Comparison of ENCODE assay signal across 8 cellular contexts in genomic region chr1:17233675-17234074, GRCh38. TPM values are rescaled to one million over a fixed set of nuclear protein-coding genes. Genes with fewer than 3 reads are reported as not detected.
DNase-seq lines count a peak whose midpoint lies in the region; ATAC-seq and TF ChIP-seq lines count a peak whose summit lies in the region.

No MANE protein-coding gene starts in this region.

- POLR2A ChIA-PET in PC-3 (lab: Charles Lee; ENCODE audit: unreplicated experiment), result interaction anchor here (0.6 to 1.1 kb wide), 2 partner anchors 42 to 44 kb away, joined by 3 read pairs; no protein-coding TSS in a partner anchor
- POLR2A ChIA-PET in naive thymus-derived CD4-positive, alpha-beta T cell (lab: Charles Lee), result no interaction called here

- no TSS peak for BruUV-seq in PC-3 (replicated peaks; lab: Mats Ljungman, UMichigan)

- H4K20me1 ChIP-seq in PC-3 (ENCODE audit: low read length) (no peaks in the 10 kb centered on the region), MM.1S (ENCODE audit: insufficient read depth, low read length) (no peaks in the 10 kb centered on the region)

- H3K79me2 ChIP-seq in PC-3 (ENCODE audit: low read length) (no peaks in the 10 kb centered on the region), MM.1S (ENCODE audit: low read length) (no peaks in the 10 kb centered on the region)

- H3K9me3 Mint-ChIP-seq in CD14-positive monocyte, result peaks cover 0 to 3% (median 0%) of the 10 kb centered on the region in 7 donors
- no peaks in the 10 kb centered on the region for H3K9me3 Mint-ChIP-seq in naive thymus-derived CD4-positive, alpha-beta T cell
- H3K9me3 Mint-ChIP-seq in activated naive CD8-positive, alpha-beta T cell treated with anti-CD3 and anti-CD28 coated beads for 36 hours, result no peaks in the 10 kb centered on the region

- H3K27me3 Mint-ChIP-seq in CD14-positive monocyte (ENCODE audit: low read depth in 3 of 3), result no peaks in the 10 kb centered on the region
- peaks cover 0 to 5% (median 0%) of the 10 kb centered on the region in 5 donors for H3K27me3 Mint-ChIP-seq in naive thymus-derived CD4-positive, alpha-beta T cell
- H3K27me3 Mint-ChIP-seq in activated naive CD8-positive, alpha-beta T cell treated with anti-CD3 and anti-CD28 coated beads for 36 hours, result peaks cover 11% of the 10 kb centered on the region

- peak; percentile 89 for DNase-seq in CD14-positive monocyte (ENCODE audit: low spot score)
- DNase-seq in PC-3, result peak; percentile 99
- peak; percentile 43 for DNase-seq in epidermal melanocyte (ENCODE audit: insufficient read length, low spot score)
- DNase-seq in naive thymus-derived CD4-positive, alpha-beta T cell, result no peak
- DNase-seq in activated naive CD8-positive, alpha-beta T cell treated with anti-CD3 and anti-CD28 coated beads for 36 hours, result no peak
- no peak for DNase-seq in MM.1S

- H3K4me1 Mint-ChIP-seq in CD14-positive monocyte, result peaks cover 20% of the 10 kb centered on the region
- H3K4me1 Mint-ChIP-seq in naive thymus-derived CD4-positive, alpha-beta T cell, result peaks cover 0 to 8% (median 6%) of the 10 kb centered on the region in 7 donors
- no peaks in the 10 kb centered on the region for H3K4me1 Mint-ChIP-seq in activated naive CD8-positive, alpha-beta T cell treated with anti-CD3 and anti-CD28 coated beads for 36 hours

- H3K4me2 ChIP-seq in PC-3 (ENCODE audit: low read length), result peak overlapping the region; percentile 84
- H3K4me2 ChIP-seq in MM.1S (ENCODE audit: low read depth, low read length), result no peak overlapping the region

- H3K27ac ChIP-seq in PC-3 (ENCODE audit: low read length) (peak overlapping the region; percentile 99), MM.1S (ENCODE audit: low read length) (no peak overlapping the region)
- H3K27ac ChIP-seq in naive thymus-derived CD4-positive, alpha-beta T cell (ENCODE audit: low read depth, low read length), result no peak overlapping the region

- H3K27ac Mint-ChIP-seq in CD14-positive monocyte, result peak overlapping the region in 2 of 7 donors; percentile 26 to 49
- no peak overlapping the region for H3K27ac Mint-ChIP-seq in naive thymus-derived CD4-positive, alpha-beta T cell
- H3K27ac Mint-ChIP-seq in activated naive CD8-positive, alpha-beta T cell treated with anti-CD3 and anti-CD28 coated beads for 36 hours, result no peak overlapping the region

- H3K9ac ChIP-seq in PC-3 (ENCODE audit: low read length) (peak overlapping the region; percentile 91), MM.1S (ENCODE audit: low read length) (no peak overlapping the region)

- intact Hi-C loops in CD14-positive monocyte (cut with micrococcal nuclease) (no loop called here), PC-3 (cut with micrococcal nuclease) (loop anchor here (1.0 to 2.0 kb wide), 2 partner anchors 25 to 65 kb away; no protein-coding TSS in a partner anchor)
- intact Hi-C loops in naive thymus-derived CD4-positive, alpha-beta T cell (cut with micrococcal nuclease), result loop anchor here in 1 of 2 donors (10.0 kb wide), 1 partner anchor 279 kb away; no protein-coding TSS in a partner anchor

- H3K36me3 ChIP-seq in PC-3 (ENCODE audit: low read depth, low read length) (no peaks in the 10 kb centered on the region), MM.1S (replicated peaks; ENCODE audit: insufficient read depth, low read length) (no peaks in the 10 kb centered on the region)
- no peaks in the 10 kb centered on the region for H3K36me3 ChIP-seq in naive thymus-derived CD4-positive, alpha-beta T cell (ENCODE audit: control insufficient read depth in 2 of 3, insufficient read depth in 3 of 3, low read length in 3 of 3)

- TF ChIP-seq CTCF in CD14-positive monocyte (IDR thresholded peaks at IDR 0.05), result no peak
- TF ChIP-seq CTCF in PC-3 (conservative IDR thresholded peaks at IDR 0.05; ENCODE audit: low read depth, low read length), result no peak
- no peak for TF ChIP-seq CTCF in MM.1S (IDR thresholded peaks at IDR 0.05; ENCODE audit: low read length)

- H3K27me3 ChIP-seq in PC-3 (ENCODE audit: low read length), result no peaks in the 10 kb centered on the region
- no peaks in the 10 kb centered on the region for H3K27me3 ChIP-seq in naive thymus-derived CD4-positive, alpha-beta T cell (ENCODE audit: control insufficient read depth in 2 of 2, insufficient read depth in 2 of 2, low read length in 2 of 2)
- H3K27me3 ChIP-seq in MM.1S (replicated peaks; ENCODE audit: insufficient read depth, low read length), result peaks cover 86% of the 10 kb centered on the region

- ATAC-seq in PC-3 (peak; percentile 80), GM21515 (IDR thresholded peaks at IDR 0.05; ENCODE audit: unreplicated experiment) (no peak), HG03175 (IDR thresholded peaks at IDR 0.05; ENCODE audit: unreplicated experiment) (no peak)
- ATAC-seq in naive thymus-derived CD4-positive, alpha-beta T cell, result peak; percentile 70

- H3F3A ChIP-seq in PC-3 (ENCODE audit: low read length, unreplicated experiment) (peaks cover 5% of the 10 kb centered on the region), MM.1S (ENCODE audit: insufficient read depth, low read length) (no peaks in the 10 kb centered on the region)

- no peak overlapping the region for H3K4me3 Mint-ChIP-seq in CD14-positive monocyte
- no peak overlapping the region for H3K4me3 Mint-ChIP-seq in naive thymus-derived CD4-positive, alpha-beta T cell
- no peak overlapping the region for H3K4me3 Mint-ChIP-seq in activated naive CD8-positive, alpha-beta T cell treated with anti-CD3 and anti-CD28 coated beads for 36 hours

- H3K9me3 ChIP-seq in PC-3 (ENCODE audit: low read length), result no peaks in the 10 kb centered on the region
- H3K9me3 ChIP-seq in naive thymus-derived CD4-positive, alpha-beta T cell (ENCODE audit: control insufficient read depth in 2 of 3, low read length in 3 of 3), result no peaks in the 10 kb centered on the region
- H3K9me3 ChIP-seq in MM.1S (replicated peaks; ENCODE audit: insufficient read depth, low read length), result no peaks in the 10 kb centered on the region

- H3K4me1 ChIP-seq in PC-3 (ENCODE audit: insufficient read depth, low read length) (peaks cover 57% of the 10 kb centered on the region), MM.1S (ENCODE audit: low read length) (no peaks in the 10 kb centered on the region)
- H3K4me1 ChIP-seq in naive thymus-derived CD4-positive, alpha-beta T cell (ENCODE audit: control insufficient read depth in 2 of 2, insufficient read depth in 2 of 2, low read length in 2 of 2), result no peaks in the 10 kb centered on the region

- H3K36me3 Mint-ChIP-seq in CD14-positive monocyte, result no peaks in the 10 kb centered on the region
- H3K36me3 Mint-ChIP-seq in naive thymus-derived CD4-positive, alpha-beta T cell, result no peaks in the 10 kb centered on the region
- H3K36me3 Mint-ChIP-seq in activated naive CD8-positive, alpha-beta T cell treated with anti-CD3 and anti-CD28 coated beads for 36 hours, result no peaks in the 10 kb centered on the region

- H3K9me2 ChIP-seq in PC-3 (replicated peaks; ENCODE audit: low read length) (no peaks in the 10 kb centered on the region), MM.1S (replicated peaks; ENCODE audit: insufficient read depth, low read length) (no peaks in the 10 kb centered on the region)

- CTCF ChIA-PET in PC-3 (lab: Charles Lee), result interaction anchor here (0.5 to 0.7 kb wide), 4 partner anchors 106 to 1349 kb away, joined by 3 to 10 read pairs (median 6); no protein-coding TSS in a partner anchor
- CTCF ChIA-PET in naive thymus-derived CD4-positive, alpha-beta T cell (lab: Charles Lee), result interaction anchor here (0.6 to 9.0 kb wide), 2 partner anchors 107 to 113 kb away, joined by 4 to 130 read pairs; no protein-coding TSS in a partner anchor

- H2AFZ ChIP-seq in PC-3 (ENCODE audit: low read length) (no peak overlapping the region), MM.1S (ENCODE audit: low read length) (no peak overlapping the region)

- H3K4me3 ChIP-seq in PC-3 (ENCODE audit: low read length), result peak overlapping the region; percentile 38; the same call in 1 of the 2 replicates
- no peak overlapping the region for H3K4me3 ChIP-seq in naive thymus-derived CD4-positive, alpha-beta T cell (ENCODE audit: low read length)
- no peak overlapping the region for H3K4me3 ChIP-seq in MM.1S (ENCODE audit: low read length)

RNA-seq across cellular contexts. Expression of gene PADI3, which starts 15.2 kb away (rescaled TPM):
- polyA plus RNA-seq in CD14-positive monocyte, result not detected
- 0.26 TPM in 1 of 2 replicates, not detected in the other for total RNA-seq in PC-3 (2014; rRNA removed)
- not detected for total RNA-seq in naive thymus-derived CD4-positive, alpha-beta T cell
- polyA plus RNA-seq in naive thymus-derived CD4-positive, alpha-beta T cell, result not detected
- not detected for total RNA-seq in activated naive CD8-positive, alpha-beta T cell treated with anti-CD3 and anti-CD28 coated beads for 36 hours

RNA-seq across cellular contexts. Expression of gene PADI1, which starts 28.7 kb away (rescaled TPM):
- not detected for polyA plus RNA-seq in CD14-positive monocyte
- total RNA-seq in PC-3 (2014; rRNA removed), result 0.35 and 0.73 TPM in 2 replicates
- total RNA-seq in naive thymus-derived CD4-positive, alpha-beta T cell, result not detected
- polyA plus RNA-seq in naive thymus-derived CD4-positive, alpha-beta T cell, result not detected
- not detected for total RNA-seq in activated naive CD8-positive, alpha-beta T cell treated with anti-CD3 and anti-CD28 coated beads for 36 hours

Comparison
In these comparisons a context has a peak if more than half of its experiments do, and no peak if none do; other contexts are left out.
1. DNase-seq: peak in CD14-positive monocyte (single experiment), PC-3 (single experiment) and epidermal melanocyte (single experiment); none in naive thymus-derived CD4-positive, alpha-beta T cell (0 of 9), activated naive CD8-positive, alpha-beta T cell treated with anti-CD3 and anti-CD28 coated beads for 36 hours (single experiment) and MM.1S (single experiment).
2. ATAC-seq: peak in PC-3 (single experiment) and naive thymus-derived CD4-positive, alpha-beta T cell (single experiment); none in GM21515 (single experiment) and HG03175 (single experiment).